In genomic region chr5:133944263-133945230, GRCh38 we compare ENCODE assay signal across 1 cellular context.
TF ChIP-seq lines count a peak whose summit lies in the region.

No MANE protein-coding gene starts in this region.

TF ChIP-seq in GM23338, 12 proteins besides CTCF, POLR2A, EP300 and RAD21 (continued from another document):
- no peak for TF ChIP-seq ZNF462 (CRISPR knock-in tag; IDR thresholded peaks at IDR 0.05)
